19 cellular contexts compared by ENCODE assay signal in the genomic region with DNA sequence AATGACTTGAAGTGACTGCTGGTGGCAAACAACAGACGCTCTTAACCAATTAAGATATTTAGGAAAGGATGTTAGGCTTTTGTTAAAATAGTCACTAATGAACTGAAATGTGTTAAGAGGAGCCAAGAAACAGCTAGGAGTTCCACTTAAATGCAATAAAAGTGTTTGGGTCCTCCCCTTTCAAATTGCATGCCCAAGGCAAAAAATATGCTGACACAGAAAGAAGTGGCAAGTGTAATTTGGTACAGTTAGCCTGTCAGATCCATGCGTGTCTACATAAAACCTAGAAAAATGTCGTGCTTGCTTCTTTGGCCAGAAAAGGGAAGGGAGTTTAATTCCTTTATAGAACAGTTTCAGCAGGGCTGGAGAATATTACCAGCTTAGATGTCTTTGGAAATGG.
DNase-seq lines count a peak whose midpoint lies in the region; ATAC-seq, FAIRE-seq and TF ChIP-seq lines count a peak whose summit lies in the region.
"Had no signal": no experiment of that assay in that cellular context is flagged by ENCODE, and none has a peak within 500 bp of the region (broad histone marks: within the 10 kb centered on the region; RNA-seq: fewer than 3 reads in every experiment).

No MANE protein-coding gene starts in this region.

- no peak for ATAC-seq in CD8-positive, alpha-beta T cell
- ATAC-seq in K562 = no peak
- ATAC-seq: foreskin keratinocyte, WTC11 had no signal

- H3K36me3 Mint-ChIP-seq in activated CD4-positive, alpha-beta memory T cell treated with anti-CD3 and anti-CD28 coated beads for 36 hours = peaks cover 61% of the 10 kb centered on the region
- H3K36me3 Mint-ChIP-seq in activated CD4-positive, alpha-beta memory T cell treated with anti-CD3 and anti-CD28 coated beads, Interleukin-2, amount 10 ng/mL, durations not matched to agents 7 days and 5 days (ENCODE audit: low read depth) = peaks cover 79% of the 10 kb centered on the region
- H3K36me3 Mint-ChIP-seq in CD8-positive, alpha-beta T cell = peaks cover 85% of the 10 kb centered on the region
- H3K36me3 Mint-ChIP-seq in nephron (ENCODE audit: low read depth) = peaks cover 91% of the 10 kb centered on the region

- TF ChIP-seq CTCF in CD8-positive, alpha-beta T cell (IDR thresholded peaks at IDR 0.05) = no peak
- no peak for TF ChIP-seq CTCF in K562 (IDR thresholded peaks at IDR 0.05 in 2 of 3, conservative IDR thresholded peaks at IDR 0.05 in 1 of 3; ENCODE audit: insufficient read depth in 2 of 3, low read depth in 1 of 3, low read length in 3 of 3)
- no peak for TF ChIP-seq CTCF in nephron (IDR thresholded peaks at IDR 0.05; ENCODE audit: unreplicated experiment in 3 of 3)
- TF ChIP-seq CTCF in thyroid gland (IDR thresholded peaks at IDR 0.05) = no peak

- H3K9ac ChIP-seq in K562 (ENCODE audit: insufficient read depth in 1 of 2, low read depth in 2 of 2, low read length in 2 of 2) = no peak overlapping the region
- H3K9ac ChIP-seq: BLaER1 treated with 17β-estradiol and CSF1 and Interleukin-3, amounts not matched to agents 10 nM and 100 nM had no signal

- CTCF ChIA-PET in activated CD4-positive, alpha-beta memory T cell treated with anti-CD3 and anti-CD28 coated beads for 36 hours (lab: Charles Lee) = interaction anchor here (1.4 kb wide), 1 partner anchor 61 kb away, joined by 5 read pairs; no protein-coding TSS in a partner anchor
- CTCF ChIA-PET in activated CD4-positive, alpha-beta memory T cell treated with anti-CD3 and anti-CD28 coated beads, Interleukin-2, amount 10 ng/mL, durations not matched to agents 7 days and 5 days (lab: Charles Lee) = interaction anchor here (0.6 kb wide), 1 partner anchor 240 kb away, joined by 4 read pairs; no protein-coding TSS in a partner anchor
- CTCF ChIA-PET in CD8-positive, alpha-beta T cell (lab: Charles Lee) = interaction anchor here (0.8 to 2.0 kb wide), 2 partner anchors 137 to 232 kb away, joined by 3 to 4 read pairs; no protein-coding TSS in a partner anchor
- CTCF ChIA-PET in K562 (lab: Yijun Ruan, JAX; ENCODE audit: low intra/inter-chr PET ratio) = no interaction called here

- H4K20me1 ChIP-seq in K562 (replicated peaks; ENCODE audit: control insufficient read depth, insufficient read depth, low read length) = no peaks in the 10 kb centered on the region

- H3K36me3 ChIP-seq in CD8-positive, alpha-beta T cell (ENCODE audit: insufficient read depth, low read length) = peaks cover 11% of the 10 kb centered on the region
- H3K36me3 ChIP-seq in K562 (ENCODE audit: control insufficient read depth, insufficient read depth, low read length) = peaks cover 85% of the 10 kb centered on the region
- peaks cover 3 to 7% of the 10 kb centered on the region in 2 donors for H3K36me3 ChIP-seq in thyroid gland
- H3K36me3 ChIP-seq: ovary had no signal

- H3K4me3 ChIP-seq in CD8-positive, alpha-beta T cell (ENCODE audit: low read depth, low read length) = no peak overlapping the region
- no peak overlapping the region for H3K4me3 ChIP-seq in K562
- H3K4me3 ChIP-seq in thyroid gland (replicated peaks in 1 of 3) = no peak overlapping the region
- H3K4me3 ChIP-seq: BLaER1 treated with 17β-estradiol and CSF1 and Interleukin-3, amounts not matched to agents 10 nM and 100 nM; ovary; suprapubic skin; vagina had no signal

- intact Hi-C loops in activated CD4-positive, alpha-beta memory T cell treated with anti-CD3 and anti-CD28 coated beads for 36 hours (cut with micrococcal nuclease) = loop anchor here (10.0 kb wide), 1 partner anchor 494 kb away; no protein-coding TSS in a partner anchor
- intact Hi-C loops in CD8-positive, alpha-beta T cell (cut with DNase I, micrococcal nuclease) = no loop called here
- intact Hi-C loops in K562 (cut with micrococcal nuclease) (no loop called here), thyroid gland (cut with DNase I) (no loop called here)

- H3K9me3 ChIP-seq in CD8-positive, alpha-beta T cell (ENCODE audit: low read length) = no peaks in the 10 kb centered on the region
- H3K9me3 ChIP-seq in K562 (replicated peaks; ENCODE audit: control insufficient read depth, insufficient read depth, low read depth, low read length) (no peaks in the 10 kb centered on the region), thyroid gland (no peaks in the 10 kb centered on the region)
- H3K9me3 ChIP-seq: BLaER1 treated with 17β-estradiol and CSF1 and Interleukin-3, amounts not matched to agents 10 nM and 100 nM; ovary; suprapubic skin; vagina had no signal

- no peak for TF ChIP-seq POLR2A in K562 (conservative IDR thresholded peaks at IDR 0.05)
- TF ChIP-seq POLR2A in thyroid gland (IDR thresholded peaks at IDR 0.05) = no peak

- H3K27ac Mint-ChIP-seq in activated CD4-positive, alpha-beta memory T cell treated with anti-CD3 and anti-CD28 coated beads for 36 hours = peak overlapping the region; percentile 11
- no peak overlapping the region for H3K27ac Mint-ChIP-seq in activated CD4-positive, alpha-beta memory T cell treated with anti-CD3 and anti-CD28 coated beads, Interleukin-2, amount 10 ng/mL, durations not matched to agents 7 days and 5 days
- peak overlapping the region; percentile 34 for H3K27ac Mint-ChIP-seq in CD8-positive, alpha-beta T cell
- peak overlapping the region; percentile 51 to 89 (median 57) for H3K27ac Mint-ChIP-seq in nephron
- H3K27ac Mint-ChIP-seq: WTC11 had no signal

- no peak overlapping the region for H2AFZ ChIP-seq in K562 (ENCODE audit: low read depth, low read length)

- no peaks in the 10 kb centered on the region for H3K27me3 Mint-ChIP-seq in activated CD4-positive, alpha-beta memory T cell treated with anti-CD3 and anti-CD28 coated beads for 36 hours
- H3K27me3 Mint-ChIP-seq in activated CD4-positive, alpha-beta memory T cell treated with anti-CD3 and anti-CD28 coated beads, Interleukin-2, amount 10 ng/mL, durations not matched to agents 7 days and 5 days = no peaks in the 10 kb centered on the region
- no peaks in the 10 kb centered on the region for H3K27me3 Mint-ChIP-seq in CD8-positive, alpha-beta T cell (ENCODE audit: low read depth)
- no peaks in the 10 kb centered on the region for H3K27me3 Mint-ChIP-seq in nephron (ENCODE audit: low read depth)

- WGBS in K562 (ENCODE audit: insufficient coverage, low coverage, missing lambda C conversion rate) = 92% methylated on average over 3 of the region's 3 CpGs
- WGBS in thyroid gland, 2 donors = 94% methylated on average over 3 of the region's 3 CpGs

- peaks cover 52% of the 10 kb centered on the region for H3K4me1 Mint-ChIP-seq in activated CD4-positive, alpha-beta memory T cell treated with anti-CD3 and anti-CD28 coated beads for 36 hours (ENCODE audit: low read depth)
- H3K4me1 Mint-ChIP-seq in activated CD4-positive, alpha-beta memory T cell treated with anti-CD3 and anti-CD28 coated beads, Interleukin-2, amount 10 ng/mL, durations not matched to agents 7 days and 5 days = peaks cover 25% of the 10 kb centered on the region
- H3K4me1 Mint-ChIP-seq in CD8-positive, alpha-beta T cell (ENCODE audit: low read depth) = peaks cover 69% of the 10 kb centered on the region
- H3K4me1 Mint-ChIP-seq in nephron = no peaks in the 10 kb centered on the region
- H3K4me1 Mint-ChIP-seq: WTC11 had no signal

- no peaks in the 10 kb centered on the region for H3K9me3 Mint-ChIP-seq in activated CD4-positive, alpha-beta memory T cell treated with anti-CD3 and anti-CD28 coated beads for 36 hours
- H3K9me3 Mint-ChIP-seq in activated CD4-positive, alpha-beta memory T cell treated with anti-CD3 and anti-CD28 coated beads, Interleukin-2, amount 10 ng/mL, durations not matched to agents 7 days and 5 days = no peaks in the 10 kb centered on the region
- H3K9me3 Mint-ChIP-seq in CD8-positive, alpha-beta T cell = no peaks in the 10 kb centered on the region
- H3K9me3 Mint-ChIP-seq in nephron = no peaks in the 10 kb centered on the region
- H3K9me3 Mint-ChIP-seq: WTC11 had no signal

- no peak for TF ChIP-seq RAD21 in K562 (CRISPR knock-in tag; conservative IDR thresholded peaks at IDR 0.05 in 1 of 2, IDR thresholded peaks at IDR 0.05 in 1 of 2)

- H3K79me2 ChIP-seq in K562 (ENCODE audit: control insufficient read depth, insufficient read depth, low read length) = peaks cover 17% of the 10 kb centered on the region; the same call in 1 of the 3 replicates

- H3K27me3 ChIP-seq in CD8-positive, alpha-beta T cell (ENCODE audit: insufficient read depth, low read length) = no peaks in the 10 kb centered on the region
- no peaks in the 10 kb centered on the region for H3K27me3 ChIP-seq in K562 (ENCODE audit: control insufficient read depth in 2 of 2, insufficient read depth in 2 of 2, low read length in 2 of 2)
- H3K27me3 ChIP-seq in thyroid gland = no peaks in the 10 kb centered on the region
- H3K27me3 ChIP-seq: BLaER1 treated with 17β-estradiol and CSF1 and Interleukin-3, amounts not matched to agents 10 nM and 100 nM; foreskin keratinocyte; suprapubic skin; vagina had no signal

- no peak overlapping the region for H3K4me2 ChIP-seq in K562 (ENCODE audit: insufficient read depth, low read length)

- POLR2A ChIA-PET in activated CD4-positive, alpha-beta memory T cell treated with anti-CD3 and anti-CD28 coated beads for 36 hours (lab: Charles Lee) = no interaction called here
- POLR2A ChIA-PET in activated CD4-positive, alpha-beta memory T cell treated with anti-CD3 and anti-CD28 coated beads, Interleukin-2, amount 10 ng/mL, durations not matched to agents 7 days and 5 days (lab: Charles Lee) = interaction anchor here (2.0 kb wide), 1 partner anchor 11 kb away, joined by 4 read pairs; no protein-coding TSS in a partner anchor
- POLR2A ChIA-PET in CD8-positive, alpha-beta T cell (lab: Charles Lee) = no interaction called here
- POLR2A ChIA-PET in K562 (lab: Yijun Ruan, JAX) = interaction anchor here (0.6 kb wide), 1 partner anchor 11 kb away, joined by 3 read pairs; no protein-coding TSS in a partner anchor

- H3K9me1 ChIP-seq in K562 (ENCODE audit: control insufficient read depth, insufficient read depth, low read length) = no peaks in the 10 kb centered on the region

- H3K4me3 Mint-ChIP-seq in activated CD4-positive, alpha-beta memory T cell treated with anti-CD3 and anti-CD28 coated beads for 36 hours = no peak overlapping the region
- no peak overlapping the region for H3K4me3 Mint-ChIP-seq in activated CD4-positive, alpha-beta memory T cell treated with anti-CD3 and anti-CD28 coated beads, Interleukin-2, amount 10 ng/mL, durations not matched to agents 7 days and 5 days
- H3K4me3 Mint-ChIP-seq in CD8-positive, alpha-beta T cell = no peak overlapping the region
- H3K4me3 Mint-ChIP-seq in nephron = no peak overlapping the region
- H3K4me3 Mint-ChIP-seq: WTC11 had no signal

- in situ Hi-C loops in K562 (cut with MboI) = no loop called here

- peaks cover 12% of the 10 kb centered on the region for H3K4me1 ChIP-seq in CD8-positive, alpha-beta T cell (ENCODE audit: insufficient read depth, low read length)
- no peaks in the 10 kb centered on the region for H3K4me1 ChIP-seq in K562 (replicated peaks in 1 of 2; ENCODE audit: control insufficient read depth in 2 of 2, insufficient read depth in 2 of 2, low read length in 2 of 2)
- H3K4me1 ChIP-seq in thyroid gland = no peaks in the 10 kb centered on the region
- H3K4me1 ChIP-seq: foreskin keratinocyte, vagina had no signal

- H3K27ac ChIP-seq in CD8-positive, alpha-beta T cell (ENCODE audit: low read depth, low read length) = no peak overlapping the region
- H3K27ac ChIP-seq in K562 (ENCODE audit: extremely low read depth, low read depth, low read length) = no peak overlapping the region
- no peak overlapping the region for H3K27ac ChIP-seq in thyroid gland
- H3K27ac ChIP-seq: foreskin keratinocyte, ovary, suprapubic skin, vagina had no signal

- no peak for DNase-seq in activated CD4-positive, alpha-beta memory T cell treated with anti-CD3 and anti-CD28 coated beads for 36 hours
- DNase-seq in activated CD4-positive, alpha-beta memory T cell treated with anti-CD3 and anti-CD28 coated beads, Interleukin-2, amount 10 ng/mL, durations not matched to agents 7 days and 5 days = no peak
- no peak for DNase-seq in CD8-positive, alpha-beta T cell
- no peak for DNase-seq in K562 (ENCODE audit: extremely low read depth in 1 of 4, low spot score in 3 of 4)
- no peak for DNase-seq in thyroid gland
- no peak for DNase-seq in central memory CD4-positive, alpha-beta T cell
- no peak for DNase-seq in GM19240 (ENCODE audit: insufficient read length, low spot score)
- DNase-seq: ACHN; activated CD8-positive, alpha-beta memory T cell treated with anti-CD3 and anti-CD28 coated beads for 24 hours; foreskin keratinocyte; mesenchymal stem cell; NCI-H82; ovary; T-helper 9 cell had no signal

- no peak for TF ChIP-seq EP300 in K562 (IDR thresholded peaks at IDR 0.05; ENCODE audit: low read length)

- BruUV-seq in K562 (replicated peaks; lab: Mats Ljungman, UMichigan) = no TSS peak

- FAIRE-seq in K562 (lab: Jason Lieb, UNC) = no peak

Comparison
In these comparisons a context has a peak if more than half of its experiments do, and no peak if none do; other contexts are left out.
1. POLR2A ChIA-PET loops: an anchor here in activated CD4-positive, alpha-beta memory T cell treated with anti-CD3 and anti-CD28 coated beads, Interleukin-2, amount 10 ng/mL, durations not matched to agents 7 days and 5 days (2.0 kb wide) and K562 (0.6 kb wide); none called in activated CD4-positive, alpha-beta memory T cell treated with anti-CD3 and anti-CD28 coated beads for 36 hours and CD8-positive, alpha-beta T cell.